22 cellular contexts compared by ENCODE assay signal in genomic region chr12:96227365-96228106, GRCh38. TPM values are rescaled to one million over a fixed set of nuclear protein-coding genes. Genes with fewer than 3 reads are reported as not detected.
DNase-seq lines count a peak whose midpoint lies in the region; ATAC-seq, FAIRE-seq and TF ChIP-seq lines count a peak whose summit lies in the region.
"Had no signal": no experiment of that assay in that cellular context is flagged by ENCODE, and none has a peak within 500 bp of the region (broad histone marks: within the 10 kb centered on the region; RNA-seq: fewer than 3 reads in every experiment).

No MANE protein-coding gene starts in this region.

- H4K20me1 ChIP-seq in HepG2 (ENCODE audit: insufficient read depth, low read length), result no peaks in the 10 kb centered on the region

- H3K4me1 Mint-ChIP-seq in immature natural killer cell, result peaks cover 13 to 59% of the 10 kb centered on the region in 2 donors

- H3K27me3 ChIP-seq in HepG2 (ENCODE audit: control insufficient read depth in 1 of 2, insufficient read depth in 2 of 2, low read length in 2 of 2), result no peaks in the 10 kb centered on the region
- H3K27me3 ChIP-seq in right lobe of liver, result no peaks in the 10 kb centered on the region
- H3K27me3 ChIP-seq in uterus, result no peaks in the 10 kb centered on the region
- H3K27me3 ChIP-seq in A673 (replicated peaks; ENCODE audit: insufficient read depth, low read depth, low read length, poor library complexity), result no peaks in the 10 kb centered on the region
- H3K27me3 ChIP-seq: dorsolateral prefrontal cortex, heart left ventricle, transverse colon had no signal

- no peak for TF ChIP-seq CTCF in HepG2 (CRISPR knock-in tag; IDR thresholded peaks at IDR 0.05)
- no peak for TF ChIP-seq CTCF in right lobe of liver (IDR thresholded peaks at IDR 0.05)
- no peak for TF ChIP-seq CTCF in uterus (IDR thresholded peaks at IDR 0.05)
- TF ChIP-seq CTCF in A673 (conservative IDR thresholded peaks at IDR 0.05; ENCODE audit: low read depth, low read length), result no peak

- H3K4me1 ChIP-seq in HepG2 (ENCODE audit: insufficient read depth, low read length), result peaks cover 35% of the 10 kb centered on the region
- H3K4me1 ChIP-seq in right lobe of liver, result peaks cover 0 to 17% (median 6%) of the 10 kb centered on the region in 4 donors
- H3K4me1 ChIP-seq in uterus, result peaks cover 11 to 13% of the 10 kb centered on the region in 2 donors
- H3K4me1 ChIP-seq in A673 (ENCODE audit: insufficient read depth, low read length, poor library complexity, severe bottlenecking), result peaks cover 15% of the 10 kb centered on the region

- H3K36me3 ChIP-seq in HepG2 (replicated peaks in 1 of 2; ENCODE audit: control insufficient read depth in 1 of 2, insufficient read depth in 2 of 2, low read length in 2 of 2), result no peaks in the 10 kb centered on the region
- H3K36me3 ChIP-seq in right lobe of liver, result peaks cover 0 to 2% (median 0%) of the 10 kb centered on the region in 4 donors
- H3K36me3 ChIP-seq in uterus, result no peaks in the 10 kb centered on the region
- H3K36me3 ChIP-seq in A673 (ENCODE audit: insufficient read depth, low read length, poor library complexity, severe bottlenecking), result peaks cover 12% of the 10 kb centered on the region
- H3K36me3 ChIP-seq: transverse colon had no signal

- no peak for DNase-seq in activated CD4-positive, CD25-positive, alpha-beta regulatory T cell (lab: John Stamatoyannopoulos, UW)
- DNase-seq in HepG2 (ENCODE audit: low spot score), result no peak
- DNase-seq in right lobe of liver, result no peak
- no peak for DNase-seq in immature natural killer cell
- DNase-seq in uterus, result no peak
- no peak for DNase-seq in A673 (ENCODE audit: low spot score)
- DNase-seq: activated CD4-positive, alpha-beta T cell treated with anti-CD3 and anti-CD28 coated beads, Interleukin-2, amount 50 U/mL, for 1 hour; dorsolateral prefrontal cortex; GM23248; heart left ventricle; left colon; naive thymus-derived CD4-positive, alpha-beta T cell; NCI-H1105 treated with DMSO at 0.1 percent for 48 hours; NCI-H2029 treated with DMSO at 0.1 percent for 48 hours; retina; SK-N-SH; transverse colon had no signal

- H3K27ac ChIP-seq in HepG2 (ENCODE audit: extremely low read length, insufficient read depth, low read length) (peak overlapping the region; percentile 39), right lobe of liver (peak overlapping the region in 1 of 3 donors; percentile 24), uterus (peak overlapping the region; percentile 2 to 51), A673 (ENCODE audit: low read depth, low read length, poor library complexity, severe bottlenecking) (no peak overlapping the region)
- H3K27ac ChIP-seq: 22Rv1 had no signal

- CTCF ChIA-PET in HepG2 (lab: Yijun Ruan, JAX; ENCODE audit: low intra/inter-chr PET ratio, low total read pairs), result no interaction called here
- CTCF ChIA-PET in A673 (lab: Charles Lee), result no interaction called here

- peaks cover 10 to 36% (median 26%) of the 10 kb centered on the region in 3 donors for H3K36me3 Mint-ChIP-seq in immature natural killer cell

- no peak for FAIRE-seq in HepG2 (lab: Jason Lieb, UNC)

- BruUV-seq in HepG2 (replicated peaks; lab: Mats Ljungman, UMichigan) (no TSS peak), A673 (replicated peaks; lab: Mats Ljungman, UMichigan) (no TSS peak)

- H3K9me3 Mint-ChIP-seq in immature natural killer cell, result no peaks in the 10 kb centered on the region
- H3K9me3 Mint-ChIP-seq: mesothelial cell of epicardium; naive thymus-derived CD4-positive, alpha-beta T cell had no signal

- H3K9me3 ChIP-seq in HepG2 (ENCODE audit: low read length), result no peaks in the 10 kb centered on the region
- no peaks in the 10 kb centered on the region for H3K9me3 ChIP-seq in right lobe of liver
- H3K9me3 ChIP-seq in uterus, result no peaks in the 10 kb centered on the region
- no peaks in the 10 kb centered on the region for H3K9me3 ChIP-seq in A673 (ENCODE audit: low read depth, low read length, poor library complexity, severe bottlenecking)
- H3K9me3 ChIP-seq: heart left ventricle, SK-N-SH, transverse colon had no signal

- peak; percentile 78 to 81 for ATAC-seq in activated CD4-positive, CD25-positive, alpha-beta regulatory T cell treated with anti-CD3 and anti-CD28 coated beads, Interleukin-2, amount 50 U/mL, for 24 hours
- ATAC-seq in HepG2 (no peak), right lobe of liver (no peak), HG02981 (IDR thresholded peaks at IDR 0.05; ENCODE audit: unreplicated experiment) (no peak)
- ATAC-seq: heart left ventricle; left colon; naive thymus-derived CD4-positive, alpha-beta T cell had no signal

- peaks cover 0 to 3% (median 0%) of the 10 kb centered on the region in 3 donors for H3K27me3 Mint-ChIP-seq in immature natural killer cell (ENCODE audit: low read depth in 3 of 3)
- H3K27me3 Mint-ChIP-seq: activated naive CD8-positive, alpha-beta T cell; naive thymus-derived CD4-positive, alpha-beta T cell had no signal

- TF ChIP-seq RAD21 in HepG2 (CRISPR knock-in tag; IDR thresholded peaks at IDR 0.05), result no peak

- 81% methylated on average over 12 of the region's 12 CpGs for WGBS in HepG2 (ENCODE audit: low lambda C conversion rate)
- 63% methylated on average over 8 of the region's 12 CpGs for WGBS in right lobe of liver (ENCODE audit: insufficient coverage, low coverage, low lambda C conversion rate, missing lambda C conversion rate)

- TF ChIP-seq EP300 in HepG2 (IDR thresholded peaks at IDR 0.05; ENCODE audit: low read depth in 2 of 2, low read length in 2 of 2) (no peak), HepG2 (CRISPR knock-in tag; IDR thresholded peaks at IDR 0.05; ENCODE audit: borderline replicate concordance) (no peak)

- intact Hi-C loops in HepG2 (cut with micrococcal nuclease; ENCODE audit: unreplicated experiment) (loop anchor here (2.0 kb wide), 1 partner anchor 173 kb away; the partner anchor contains the start of gene CDK17), right lobe of liver (cut with DNase I) (no loop called here), uterus (cut with DNase I; ENCODE audit: low total_unique reads) (no loop called here), A673 (cut with micrococcal nuclease; ENCODE audit: unreplicated experiment) (no loop called here)

- no peak overlapping the region for H3K4me3 ChIP-seq in HepG2 (replicated peaks in 1 of 3; ENCODE audit: insufficient read depth in 1 of 3, low read depth in 2 of 3, low read length in 3 of 3)
- no peak overlapping the region for H3K4me3 ChIP-seq in right lobe of liver
- no peak overlapping the region for H3K4me3 ChIP-seq in uterus
- H3K4me3 ChIP-seq in A673 (ENCODE audit: low read depth, low read length, poor library complexity, severe bottlenecking), result no peak overlapping the region
- H3K4me3 ChIP-seq: dorsolateral prefrontal cortex, GM23248, heart left ventricle, transverse colon had no signal

- H3K27ac Mint-ChIP-seq in immature natural killer cell, result peak overlapping the region; percentile 11 to 83 (median 75)
- H3K27ac Mint-ChIP-seq: activated naive CD8-positive, alpha-beta T cell; mesothelial cell of epicardium had no signal

- TF ChIP-seq POLR2A in HepG2 (IDR thresholded peaks at IDR 0.05; ENCODE audit: insufficient read depth in 1 of 2, low read depth in 2 of 2, low read length in 2 of 2) (no peak), right lobe of liver (IDR thresholded peaks at IDR 0.05) (no peak), uterus (IDR thresholded peaks at IDR 0.05) (no peak)

- in situ Hi-C loops in HepG2 (cut with HindIII; ENCODE audit: extremely low pct_ligation_motif_present, low pct_unique_long_range_greater_than_20kb), result no loop called here

- H3K79me2 ChIP-seq in HepG2 (ENCODE audit: insufficient read depth, low read length), result no peaks in the 10 kb centered on the region

- no peak overlapping the region for H3K4me2 ChIP-seq in HepG2 (ENCODE audit: low read depth, low read length)
- H3K4me2 ChIP-seq: SK-N-SH had no signal

- no peak overlapping the region for H2AFZ ChIP-seq in HepG2 (ENCODE audit: low read length)
- H2AFZ ChIP-seq: GM23248 had no signal

- peak overlapping the region in 3 of 5 donors; percentile 1 to 48 (median 34) for H3K4me3 Mint-ChIP-seq in immature natural killer cell
- H3K4me3 Mint-ChIP-seq: activated naive CD8-positive, alpha-beta T cell; mesothelial cell of epicardium; naive thymus-derived CD4-positive, alpha-beta T cell had no signal

- no peak overlapping the region for H3K9ac ChIP-seq in HepG2 (ENCODE audit: insufficient read depth, low read depth, low read length)
- H3K9ac ChIP-seq: SK-N-SH had no signal

- POLR2A ChIA-PET in HepG2 (lab: Yijun Ruan, JAX), result no interaction called here
- POLR2A ChIA-PET in A673 (lab: Charles Lee; ENCODE audit: low non-redundant PET), result no interaction called here

RNA-seq across cellular contexts. Expression of gene ELK3, which starts 33.4 kb away (rescaled TPM):
- total RNA-seq in HepG2 (2016; rRNA removed; fragmentation: Illumina TruSeq; extraction: Trizol) (3.0 and 3.2 TPM in 2 replicates), right lobe of liver (10 to 100 TPM in 1 of 6 experiments, 1 to 10 TPM in 5; 5.3 to 11.2 (median 5.8) TPM), uterus (10 to 100 TPM; 36.8 to 81.1 (median 44.9) TPM), A673 (2021) (55.2 and 62.1 TPM in 2 replicates)
- 1.2 and 1.3 TPM in 2 replicates for total RNA-seq in HepG2 (2016; cell fraction: cytosol; rRNA removed; fragmentation: Illumina TruSeq; extraction: Trizol; ENCODE audit: low read depth)
- 2.3 and 2.7 TPM in 2 replicates for total RNA-seq in HepG2 (2016; cell fraction: insoluble cytoplasmic fraction; rRNA removed; fragmentation: Illumina TruSeq; extraction: Trizol)
- total RNA-seq in HepG2 (2016; cell fraction: membrane; rRNA removed; fragmentation: Illumina TruSeq; extraction: Trizol), result 4.8 and 5.0 TPM in 2 replicates
- total RNA-seq in HepG2 (2016; cell fraction: nucleus; rRNA removed; fragmentation: Illumina TruSeq; extraction: Trizol), result 2.7 and 3.9 TPM in 2 replicates
- polyA plus RNA-seq in HepG2 (2011; rRNA removed) (2.4 and 2.9 TPM in 2 replicates), immature natural killer cell (10 to 100 TPM in 1 of 3 donors, 1 to 10 TPM in 2; 4.7 to 21.7 (median 6.9) TPM)
- polyA plus RNA-seq in HepG2 (2011; cell fraction: cytosol; rRNA removed), result 1.5 and 2.1 TPM in 2 replicates
- polyA plus RNA-seq in HepG2 (2011; cell fraction: nucleus; rRNA removed), result 1.2 and 2.1 TPM in 2 replicates
- 1.8 and 2.5 TPM in 2 replicates for polyA plus RNA-seq in HepG2 (2012)
- polyA plus RNA-seq in HepG2 (2016; cell fraction: cytosol; fragmentation: Illumina TruSeq; extraction: Trizol; ENCODE audit: low read depth), result 1.5 and 2.0 TPM in 2 replicates
- polyA plus RNA-seq in HepG2 (2016; cell fraction: insoluble cytoplasmic fraction; fragmentation: Illumina TruSeq; extraction: Trizol; ENCODE audit: low read depth), result 4.0 and 4.7 TPM in 2 replicates
- polyA plus RNA-seq in HepG2 (2016; cell fraction: membrane; fragmentation: Illumina TruSeq; extraction: Trizol; ENCODE audit: low read depth), result 3.8 and 4.8 TPM in 2 replicates
- polyA plus RNA-seq in HepG2 (2016; cell fraction: nucleus; fragmentation: Illumina TruSeq; extraction: Trizol; ENCODE audit: insufficient read depth, low read depth), result 3.9 and 4.5 TPM in 2 replicates
- 5.5 and 9.6 TPM in 2 replicates for polyA minus RNA-seq in HepG2 (2011; rRNA and poly(A)+ RNA removed; ENCODE audit: low replicate concordance)
- 3.2 and 3.3 TPM in 2 replicates for polyA minus RNA-seq in HepG2 (2011; cell fraction: cytosol; rRNA and poly(A)+ RNA removed)
- polyA minus RNA-seq in HepG2 (2011; cell fraction: nucleus; rRNA and poly(A)+ RNA removed), result 2.6 and 2.7 TPM in 2 replicates

Comparison
In these comparisons a context has a peak if more than half of its experiments do, and no peak if none do; other contexts are left out.
1. ATAC-seq: peak in activated CD4-positive, CD25-positive, alpha-beta regulatory T cell treated with anti-CD3 and anti-CD28 coated beads, Interleukin-2, amount 50 U/mL, for 24 hours (2 of 2); none in HepG2 (single experiment), right lobe of liver (0 of 4) and HG02981 (single experiment).